In genomic region chr11:13954591-13954990, GRCh38 we compare ENCODE assay signal across 30 cellular contexts. TPM values are rescaled to one million over a fixed set of nuclear protein-coding genes. Genes with fewer than 3 reads are reported as not detected.
"Had no signal": no experiment of that assay in that cellular context is flagged by ENCODE, and none has a peak within 500 bp of the region (broad histone marks: within the 10 kb centered on the region; RNA-seq: fewer than 3 reads in every experiment).

No MANE protein-coding gene starts in this region.

- ATAC-seq: activated CD8-positive, alpha-beta memory T cell treated with anti-CD3 and anti-CD28 coated beads, Interleukin-2, amount 10 ng/mL, durations not matched to agents 7 days and 5 days; activated CD8-positive, alpha-beta T cell treated with anti-CD3 and anti-CD28 coated beads for 36 hours; activated T-cell treated with anti-CD3 and anti-CD28 coated beads, Interleukin-2, amount 50 U/mL, for 72 hours; heart right ventricle; natural killer cell; stimulated activated memory B cell treated with anti-CD40 and anti-IgM and Interleukin-4, amounts not matched to agents 10 μg/mL and 1 μg/mL and 100 μg/mL, for 72 hours; stimulated activated naive CD8-positive, alpha-beta T cell treated with anti-CD3 and anti-CD28 coated beads, Interleukin-15, amount 100 ng/mL, for 72 hours had no signal

- H3K4me3 ChIP-seq: colonic mucosa, esophagus squamous epithelium, heart right ventricle, left ventricle myocardium inferior, lung, neural progenitor cell, right atrium auricular region, smooth muscle cell, upper lobe of left lung, vagina had no signal

- H2AFZ ChIP-seq: neural progenitor cell had no signal

- H3K9ac ChIP-seq: neural progenitor cell had no signal

- H3K9me3 ChIP-seq: colonic mucosa, esophagus squamous epithelium, heart right ventricle, left ventricle myocardium inferior, right atrium auricular region, upper lobe of left lung, vagina had no signal

- H3K4me2 ChIP-seq: neural progenitor cell, smooth muscle cell had no signal

- H3K27me3 ChIP-seq: colonic mucosa, right atrium auricular region, upper lobe of left lung, vagina had no signal

- H3K36me3 ChIP-seq: colonic mucosa, esophagus squamous epithelium, heart right ventricle, left ventricle myocardium inferior, neural progenitor cell, right atrium auricular region, upper lobe of left lung, vagina had no signal

- H3K27ac ChIP-seq: colonic mucosa, epithelial cell of prostate, esophagus squamous epithelium, heart right ventricle, left ventricle myocardium inferior, neural progenitor cell, right atrium auricular region, upper lobe of left lung, vagina had no signal

- DNase-seq: activated B cell treated with CpG ODN at 0.5 μM for 24 hours; activated CD4-positive, alpha-beta T cell treated with anti-CD3 and anti-CD28 coated beads, Interleukin-2, amount 50 U/mL, for 1 hour; activated CD8-positive, alpha-beta memory T cell treated with anti-CD3 and anti-CD28 coated beads, Interleukin-2, amount 10 ng/mL, durations not matched to agents 7 days and 5 days; activated CD8-positive, alpha-beta T cell treated with anti-CD3 and anti-CD28 coated beads for 36 hours; activated naive CD4-positive, alpha-beta T cell; activated T-cell treated with anti-CD3 and anti-CD28 coated beads for 4 hours; activated T-cell treated with anti-CD3 and anti-CD28 coated beads, Interleukin-2, amount 50 U/mL, for 72 hours; colonic mucosa; effector CD8-positive, alpha-beta T cell; esophagus squamous epithelium; foreskin melanocyte; heart right ventricle; kidney glomerular epithelial cell; left ventricle myocardium inferior; mesendoderm; natural killer cell; stimulated activated CD4-positive, alpha-beta T cell treated with anti-CD3 and anti-CD28 coated beads, Interleukin-1b, Interleukin-23, amount 100 ng/mL, for 48 hours; stimulated activated CD4-positive, alpha-beta T cell treated with anti-CD3 and anti-CD28 coated beads, Interleukin-4, amount 100 ng/mL, for 4 hours; stimulated activated CD8-positive, alpha-beta memory T cell treated with anti-CD3 and anti-CD28 coated beads, Interleukin-4, amount 100 ng/mL, for 48 hours; stimulated activated naive CD8-positive, alpha-beta T cell treated with anti-CD3 and anti-CD28 coated beads, Interleukin-15, amount 100 ng/mL, for 72 hours; substantia nigra; upper lobe of left lung had no signal

- H3K4me1 ChIP-seq: colonic mucosa, esophagus squamous epithelium, left ventricle myocardium inferior, right atrium auricular region, upper lobe of left lung, vagina had no signal

RNA-seq across cellular contexts. Expression of gene SPON1, which starts 7.9 kb away (rescaled TPM):
- total RNA-seq: activated B cell treated with CpG ODN at 0.5 μM for 24 hours; activated CD8-positive, alpha-beta memory T cell treated with anti-CD3 and anti-CD28 coated beads, Interleukin-2, amount 10 ng/mL, durations not matched to agents 7 days and 5 days; pulmonary artery endothelial cell had no signal
